8 cellular contexts compared by ENCODE assay signal in the genomic region with DNA sequence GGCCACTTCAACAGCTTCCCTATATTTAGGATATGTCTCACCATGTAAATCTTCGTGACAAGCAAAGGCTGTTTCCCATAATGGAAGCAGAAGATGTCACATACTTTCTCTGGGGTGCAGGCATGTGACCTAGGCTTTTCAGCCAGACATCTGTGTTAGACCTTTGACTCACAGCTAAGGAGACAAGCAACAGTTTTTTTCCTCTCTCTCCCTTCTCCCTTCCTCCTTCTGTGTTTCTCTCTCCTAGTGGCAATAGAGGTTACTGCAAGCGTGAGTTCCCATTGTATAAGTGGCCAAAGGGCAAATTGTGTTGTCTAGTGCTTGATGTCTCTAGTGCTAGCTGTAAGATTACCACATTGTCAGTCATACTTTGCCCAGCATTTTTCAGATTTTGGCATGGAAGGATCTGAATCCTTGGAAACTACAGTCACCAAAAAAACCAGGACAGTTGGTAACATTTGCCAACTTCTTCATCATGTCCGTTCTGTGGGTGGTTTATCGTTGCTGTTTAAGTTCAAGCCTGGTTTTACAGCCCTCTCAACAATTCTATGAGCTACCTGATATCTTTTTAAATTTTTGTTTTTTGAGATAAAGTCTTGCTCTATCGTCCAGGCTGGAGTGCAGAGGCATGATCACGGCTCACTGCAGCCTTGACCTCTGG. TPM values are rescaled to one million over a fixed set of nuclear protein-coding genes. Genes with fewer than 3 reads are reported as not detected.
DNase-seq lines count a peak whose midpoint lies in the region; ATAC-seq, FAIRE-seq and TF ChIP-seq lines count a peak whose summit lies in the region.

No MANE protein-coding gene starts in this region.

- H3K36me3 Mint-ChIP-seq in astrocyte (ENCODE audit: low read depth, unreplicated experiment) (no peaks in the 10 kb centered on the region), immature natural killer cell (no peaks in the 10 kb centered on the region)

- no peaks in the 10 kb centered on the region for H3K36me3 ChIP-seq in astrocyte (ENCODE audit: insufficient read depth, low read length)

- peak; percentile 87 for TF ChIP-seq CTCF in C4-2B (conservative IDR thresholded peaks at IDR 0.05)
- TF ChIP-seq CTCF in GM12875 (IDR thresholded peaks at IDR 0.05; ENCODE audit: borderline replicate concordance, insufficient read depth, low read depth, low read length): peak; percentile 74; the same call in 1 of the 2 replicates
- peak; percentile 71 for TF ChIP-seq CTCF in astrocyte (IDR thresholded peaks at IDR 0.05; ENCODE audit: insufficient read depth, low read depth, low read length)

- H3K27ac Mint-ChIP-seq in astrocyte (ENCODE audit: unreplicated experiment): no peak overlapping the region
- H3K27ac Mint-ChIP-seq in immature natural killer cell: no peak overlapping the region

- H3K9me3 Mint-ChIP-seq in astrocyte (ENCODE audit: unreplicated experiment): no peaks in the 10 kb centered on the region
- peaks cover 0 to 2% (median 0%) of the 10 kb centered on the region in 6 donors for H3K9me3 Mint-ChIP-seq in immature natural killer cell

- no peak overlapping the region for H2AFZ ChIP-seq in astrocyte (ENCODE audit: low read depth, low read length)

- H3K4me3 ChIP-seq in GM12875 (ENCODE audit: low read depth, low read length): no peak overlapping the region
- H3K4me3 ChIP-seq in astrocyte (ENCODE audit: insufficient read depth, low read depth, low read length): no peak overlapping the region

- H3K9ac ChIP-seq in astrocyte (ENCODE audit: low read length): no peak overlapping the region

- H3K4me2 ChIP-seq in astrocyte (ENCODE audit: low read length): no peak overlapping the region

- H3K27me3 Mint-ChIP-seq in astrocyte (ENCODE audit: low read depth, unreplicated experiment) (no peaks in the 10 kb centered on the region), immature natural killer cell (ENCODE audit: low read depth in 3 of 3) (peaks cover 0 to 2% (median 0%) of the 10 kb centered on the region in 3 donors)

- FAIRE-seq in astrocyte (lab: Jason Lieb, UNC): peak; percentile 50

- H3K27ac ChIP-seq in C4-2B: no peak overlapping the region
- no peak overlapping the region for H3K27ac ChIP-seq in astrocyte (ENCODE audit: low read depth, low read length)

- peak; percentile 91 for ATAC-seq in HG03280 (IDR thresholded peaks at IDR 0.05; ENCODE audit: unreplicated experiment)
- ATAC-seq in stimulated activated naive CD8-positive, alpha-beta T cell treated with anti-CD3 and anti-CD28 coated beads, Interleukin-15, Interleukin-2, amounts not matched to agents 100 U/mL and 50 U/mL, for 24 hours: peak; percentile 77
- ATAC-seq in HG02763 (IDR thresholded peaks at IDR 0.05; ENCODE audit: unreplicated experiment): no peak

- DNase-seq in NCI-H748 treated with DMSO at 0.1 percent for 48 hours (lab: John Stamatoyannopoulos, UW) (peak; percentile 10), astrocyte (ENCODE audit: low read depth) (peak; percentile 18), immature natural killer cell (peak; percentile 16 to 32 (median 19))
- peak; percentile 8 for DNase-seq in stimulated activated naive CD8-positive, alpha-beta T cell treated with anti-CD3 and anti-CD28 coated beads, Interleukin-15, Interleukin-2, amounts not matched to agents 100 U/mL and 50 U/mL, for 24 hours

- H3K27me3 ChIP-seq in astrocyte (ENCODE audit: insufficient read depth, low read length): peaks cover 3% of the 10 kb centered on the region

- no peak overlapping the region for H3K4me3 Mint-ChIP-seq in astrocyte (ENCODE audit: unreplicated experiment)
- H3K4me3 Mint-ChIP-seq in immature natural killer cell: no peak overlapping the region

- no peaks in the 10 kb centered on the region for H3K4me1 ChIP-seq in astrocyte (ENCODE audit: insufficient read depth, low read length)

- no peaks in the 10 kb centered on the region for H4K20me1 ChIP-seq in astrocyte (ENCODE audit: insufficient read depth, low read length)

- H3K9me3 ChIP-seq in astrocyte (ENCODE audit: insufficient read depth, low read depth, low read length): no peaks in the 10 kb centered on the region

- H3K79me2 ChIP-seq in astrocyte (ENCODE audit: insufficient read depth, low read length): no peaks in the 10 kb centered on the region

- H3K4me1 Mint-ChIP-seq in astrocyte (ENCODE audit: low read depth, unreplicated experiment): peaks cover 7% of the 10 kb centered on the region
- H3K4me1 Mint-ChIP-seq in immature natural killer cell: no peaks in the 10 kb centered on the region

RNA-seq across cellular contexts. Expression of a gene that starts 44.4 kb away (rescaled TPM):
- 40.2 and 42.1 TPM in 2 replicates for total RNA-seq in astrocyte
- 100 to 1,000 TPM in 1 of 3 donors, 10 to 100 TPM in 2; 80.2 to 114 (median 86.8) TPM for polyA plus RNA-seq in immature natural killer cell
